Comparison of ENCODE assay signal across 11 cellular contexts in genomic region chr7:96322847-96323461, GRCh38. TPM values are rescaled to one million over a fixed set of nuclear protein-coding genes. Genes with fewer than 3 reads are reported as not detected.
A peak's percentile ranks its signal among the peaks of the same experiment; 100 is the strongest.
DNase-seq lines count a peak whose midpoint lies in the region; ATAC-seq, FAIRE-seq and TF ChIP-seq lines count a peak whose summit lies in the region.
"Had no signal": no experiment of that assay in that cellular context is flagged by ENCODE, and none has a peak within 500 bp of the region (broad histone marks: within the 10 kb centered on the region; RNA-seq: fewer than 3 reads in every experiment).

No MANE protein-coding gene starts in this region.

- peaks cover under 1% of the 10 kb centered on the region for H4K20me1 ChIP-seq in hepatocyte (ENCODE audit: insufficient read depth, poor library complexity, severe bottlenecking)

- peaks cover 2% of the 10 kb centered on the region for H3K27me3 Mint-ChIP-seq in activated T-cell treated with anti-CD3 and anti-CD28 coated beads, Interleukin-2, amount 50 U/mL, for 24 hours

- H3K27ac Mint-ChIP-seq in activated T-cell treated with anti-CD3 and anti-CD28 coated beads, Interleukin-2, amount 50 U/mL, for 24 hours, result peak overlapping the region; percentile 88

- H3K4me1 Mint-ChIP-seq in activated T-cell treated with anti-CD3 and anti-CD28 coated beads, Interleukin-2, amount 50 U/mL, for 24 hours (ENCODE audit: low read depth), result peaks cover 59% of the 10 kb centered on the region

- FAIRE-seq in frontal cortex (lab: Jason Lieb, UNC), result no peak

- no peaks in the 10 kb centered on the region for H3K9me3 Mint-ChIP-seq in activated T-cell treated with anti-CD3 and anti-CD28 coated beads, Interleukin-2, amount 50 U/mL, for 24 hours

- TF ChIP-seq CTCF in VCaP (conservative IDR thresholded peaks at IDR 0.05), result no peak
- TF ChIP-seq CTCF in hepatocyte (IDR thresholded peaks at IDR 0.05; ENCODE audit: poor library complexity), result no peak
- TF ChIP-seq CTCF in right atrium auricular region (IDR thresholded peaks at IDR 0.05), result no peak

- peaks cover 29% of the 10 kb centered on the region for H3K79me2 ChIP-seq in hepatocyte

- H3K4me1 ChIP-seq in hepatocyte (ENCODE audit: insufficient read depth), result peaks cover 18% of the 10 kb centered on the region
- peaks cover 0 to 36% of the 10 kb centered on the region in 2 donors for H3K4me1 ChIP-seq in right atrium auricular region

- H3K36me3 Mint-ChIP-seq in activated T-cell treated with anti-CD3 and anti-CD28 coated beads, Interleukin-2, amount 50 U/mL, for 24 hours (ENCODE audit: low read depth), result peaks cover 5% of the 10 kb centered on the region

- WGBS in hepatocyte (ENCODE audit: low lambda C conversion rate, missing lambda C conversion rate), result 94% methylated on average over 7 of the region's 7 CpGs

- H3K36me3 ChIP-seq in hepatocyte (replicated peaks; ENCODE audit: insufficient read depth, low read depth), result no peaks in the 10 kb centered on the region
- H3K36me3 ChIP-seq in right atrium auricular region, result no peaks in the 10 kb centered on the region

- H3K9me3 ChIP-seq in hepatocyte (ENCODE audit: low read depth), result no peaks in the 10 kb centered on the region
- H3K9me3 ChIP-seq in right atrium auricular region, result no peaks in the 10 kb centered on the region
- H3K9me3 ChIP-seq: SJSA1 had no signal

- H3K9me2 ChIP-seq in hepatocyte (replicated peaks; ENCODE audit: insufficient read depth), result no peaks in the 10 kb centered on the region

- peak overlapping the region; percentile 97 for H3K27ac ChIP-seq in VCaP
- H3K27ac ChIP-seq in hepatocyte, result peak overlapping the region; percentile 98
- no peak overlapping the region for H3K27ac ChIP-seq in right atrium auricular region
- H3K27ac ChIP-seq: SJSA1 had no signal

- no peak for DNase-seq in activated T-cell treated with anti-CD3 and anti-CD28 coated beads, Interleukin-2, amount 50 U/mL, for 24 hours
- DNase-seq in activated T-cell treated with anti-CD3 and anti-CD28 coated beads for 4 hours (no peak), hepatocyte (ENCODE audit: low spot score) (no peak), right atrium auricular region (ENCODE audit: low spot score) (no peak), frontal cortex (ENCODE audit: low spot score in 2 of 2) (no peak), SIG-M5 treated with dmso at 0.1 percent for 504 hours (lab: John Stamatoyannopoulos, UW; ENCODE audit: unreplicated experiment) (no peak)
- peak; percentile 23 for DNase-seq in stimulated activated naive CD8-positive, alpha-beta T cell treated with anti-CD3 and anti-CD28 coated beads, Interleukin-15, Interleukin-2, amounts not matched to agents 100 U/mL and 50 U/mL, for 24 hours
- DNase-seq: mesendoderm, right cardiac atrium had no signal

- H3K27me3 ChIP-seq in hepatocyte (no peaks in the 10 kb centered on the region), right atrium auricular region (no peaks in the 10 kb centered on the region)
- H3K27me3 ChIP-seq: SJSA1 had no signal

- H2AFZ ChIP-seq in hepatocyte, result no peak overlapping the region

- peak; percentile 1 for ATAC-seq in stimulated activated naive CD8-positive, alpha-beta T cell treated with anti-CD3 and anti-CD28 coated beads, Interleukin-15, Interleukin-2, amounts not matched to agents 100 U/mL and 50 U/mL, for 24 hours

- H3K4me2 ChIP-seq in hepatocyte, result no peak overlapping the region

- H3K4me3 Mint-ChIP-seq in activated T-cell treated with anti-CD3 and anti-CD28 coated beads, Interleukin-2, amount 50 U/mL, for 24 hours, result peak overlapping the region; percentile 90

- H3K4me3 ChIP-seq in hepatocyte (no peak overlapping the region), right atrium auricular region (no peak overlapping the region)

RNA-seq across cellular contexts. Expression of gene SLC25A13, which starts 1.1 kb away (rescaled TPM):
- total RNA-seq in hepatocyte (53.2 and 55.1 TPM in 2 replicates), right atrium auricular region (10 to 100 TPM in 1 of 2 donors, 1 to 10 TPM in 1; 8.1 to 11.0 TPM), frontal cortex (11.4 TPM)
- polyA plus RNA-seq in hepatocyte, result 28.2 and 37.5 TPM in 2 replicates

Comparison
In these comparisons a context has a peak if more than half of its experiments do, and no peak if none do; other contexts are left out.
1. H3K27ac ChIP-seq: peak in VCaP (single experiment) and hepatocyte (single experiment); none in right atrium auricular region (0 of 2).